Comparison of ENCODE assay signal across 21 cellular contexts in genomic region chr9:134944916-134945315, GRCh38. TPM values are rescaled to one million over a fixed set of nuclear protein-coding genes. Genes with fewer than 3 reads are reported as not detected.
"Had no signal": no experiment of that assay in that cellular context is flagged by ENCODE, and none has a peak within 500 bp of the region (broad histone marks: within the 10 kb centered on the region; RNA-seq: fewer than 3 reads in every experiment).

No MANE protein-coding gene starts in this region.

- H3K27ac Mint-ChIP-seq: activated CD4-positive, alpha-beta memory T cell treated with anti-CD3 and anti-CD28 coated beads, Interleukin-2, amount 10 ng/mL, durations not matched to agents 7 days and 5 days; activated CD4-positive, alpha-beta T cell treated with anti-CD3 and anti-CD28 coated beads for 36 hours; activated naive CD8-positive, alpha-beta T cell treated with anti-CD3 and anti-CD28 coated beads, Interleukin-2, amount 10 ng/mL, durations not matched to agents 7 days and 5 days; activated T-cell treated with anti-CD3 and anti-CD28 coated beads, Interleukin-2, amount 50 U/mL, for 72 hours; naive thymus-derived CD4-positive, alpha-beta T cell; stimulated activated memory B cell treated with anti-CD40 and anti-IgM and Interleukin-4, amounts not matched to agents 10 μg/mL and 1 μg/mL and 100 μg/mL, for 72 hours had no signal

- H3K4me3 Mint-ChIP-seq: activated CD4-positive, alpha-beta memory T cell treated with anti-CD3 and anti-CD28 coated beads, Interleukin-2, amount 10 ng/mL, durations not matched to agents 7 days and 5 days; activated CD4-positive, alpha-beta T cell treated with anti-CD3 and anti-CD28 coated beads for 36 hours; activated naive CD8-positive, alpha-beta T cell treated with anti-CD3 and anti-CD28 coated beads, Interleukin-2, amount 10 ng/mL, durations not matched to agents 7 days and 5 days; activated T-cell treated with anti-CD3 and anti-CD28 coated beads, Interleukin-2, amount 50 U/mL, for 72 hours; naive thymus-derived CD4-positive, alpha-beta T cell; stimulated activated memory B cell treated with anti-CD40 and anti-IgM and Interleukin-4, amounts not matched to agents 10 μg/mL and 1 μg/mL and 100 μg/mL, for 72 hours had no signal

- H3K27ac ChIP-seq: cardiac muscle cell, colonic mucosa, gastrocnemius medialis, lower lobe of right lung, tibial artery, VCaP had no signal

- H3K9me3 Mint-ChIP-seq: activated CD4-positive, alpha-beta memory T cell treated with anti-CD3 and anti-CD28 coated beads, Interleukin-2, amount 10 ng/mL, durations not matched to agents 7 days and 5 days; activated naive CD8-positive, alpha-beta T cell treated with anti-CD3 and anti-CD28 coated beads, Interleukin-2, amount 10 ng/mL, durations not matched to agents 7 days and 5 days; activated T-cell treated with anti-CD3 and anti-CD28 coated beads, Interleukin-2, amount 50 U/mL, for 72 hours; naive thymus-derived CD4-positive, alpha-beta T cell; stimulated activated memory B cell treated with anti-CD40 and anti-IgM and Interleukin-4, amounts not matched to agents 10 μg/mL and 1 μg/mL and 100 μg/mL, for 72 hours had no signal

- H3K9me3 ChIP-seq: colonic mucosa, gastrocnemius medialis, lower lobe of right lung, tibial artery had no signal

- H3K4me1 Mint-ChIP-seq: activated CD4-positive, alpha-beta memory T cell treated with anti-CD3 and anti-CD28 coated beads, Interleukin-2, amount 10 ng/mL, durations not matched to agents 7 days and 5 days; activated CD4-positive, alpha-beta T cell treated with anti-CD3 and anti-CD28 coated beads for 36 hours; activated naive CD8-positive, alpha-beta T cell treated with anti-CD3 and anti-CD28 coated beads, Interleukin-2, amount 10 ng/mL, durations not matched to agents 7 days and 5 days; naive thymus-derived CD4-positive, alpha-beta T cell; stimulated activated memory B cell treated with anti-CD40 and anti-IgM and Interleukin-4, amounts not matched to agents 10 μg/mL and 1 μg/mL and 100 μg/mL, for 72 hours had no signal

- H3K36me3 Mint-ChIP-seq: activated naive CD8-positive, alpha-beta T cell treated with anti-CD3 and anti-CD28 coated beads, Interleukin-2, amount 10 ng/mL, durations not matched to agents 7 days and 5 days; naive thymus-derived CD4-positive, alpha-beta T cell; stimulated activated memory B cell treated with anti-CD40 and anti-IgM and Interleukin-4, amounts not matched to agents 10 μg/mL and 1 μg/mL and 100 μg/mL, for 72 hours had no signal

- H3K27me3 Mint-ChIP-seq: activated CD4-positive, alpha-beta memory T cell treated with anti-CD3 and anti-CD28 coated beads, Interleukin-2, amount 10 ng/mL, durations not matched to agents 7 days and 5 days; activated CD4-positive, alpha-beta T cell treated with anti-CD3 and anti-CD28 coated beads for 36 hours; activated naive CD8-positive, alpha-beta T cell treated with anti-CD3 and anti-CD28 coated beads, Interleukin-2, amount 10 ng/mL, durations not matched to agents 7 days and 5 days had no signal

- ATAC-seq: activated CD4-positive, alpha-beta T cell treated with anti-CD3 and anti-CD28 coated beads for 36 hours; activated T-cell treated with anti-CD3 and anti-CD28 coated beads, Interleukin-2, amount 50 U/mL, for 72 hours; naive thymus-derived CD4-positive, alpha-beta T cell; stimulated activated memory B cell treated with anti-CD40 and anti-IgM and Interleukin-4, amounts not matched to agents 10 μg/mL and 1 μg/mL and 100 μg/mL, for 72 hours had no signal

- DNase-seq: activated CD4-positive, alpha-beta memory T cell treated with anti-CD3 and anti-CD28 coated beads, Interleukin-2, amount 10 ng/mL, durations not matched to agents 7 days and 5 days; activated CD4-positive, alpha-beta T cell treated with anti-CD3 and anti-CD28 coated beads for 36 hours; activated gamma-delta T cell treated with Interleukin-2 at 50 U/mL for 16 hours; activated naive CD8-positive, alpha-beta T cell treated with anti-CD3 and anti-CD28 coated beads, Interleukin-2, amount 10 ng/mL, durations not matched to agents 7 days and 5 days; activated T-cell treated with anti-CD3 and anti-CD28 coated beads, Interleukin-2, amount 50 U/mL, for 72 hours; colonic mucosa; effector CD4-positive, alpha-beta T cell; lower lobe of right lung; naive thymus-derived CD4-positive, alpha-beta T cell; small intestine; T1000; tibial artery had no signal

- H3K27me3 ChIP-seq: cardiac muscle cell, colonic mucosa had no signal

- H3K4me3 ChIP-seq: cardiac muscle cell, colonic mucosa, gastrocnemius medialis, lower lobe of right lung, tibial artery had no signal

- FAIRE-seq: astrocyte, small intestine had no signal

- H3K36me3 ChIP-seq: cardiac muscle cell, colonic mucosa, gastrocnemius medialis, lower lobe of right lung, tibial artery had no signal

- H3K4me1 ChIP-seq: colonic mucosa, gastrocnemius medialis had no signal

RNA-seq across cellular contexts. Expression of gene FCN1, which starts 27.2 kb away (rescaled TPM):
- total RNA-seq: activated CD4-positive, alpha-beta memory T cell treated with anti-CD3 and anti-CD28 coated beads, Interleukin-2, amount 10 ng/mL, durations not matched to agents 7 days and 5 days; activated CD4-positive, alpha-beta T cell treated with anti-CD3 and anti-CD28 coated beads for 36 hours; activated T-cell treated with anti-CD3 and anti-CD28 coated beads, Interleukin-2, amount 50 U/mL, for 72 hours; astrocyte; cardiac muscle cell; fibroblast of lung; kidney epithelial cell; osteocyte; SK-MEL-5 had no signal
- polyA plus RNA-seq: cardiac muscle cell, fibroblast of lung had no signal
